1 cellular context compared by ENCODE assay signal in the genomic region with DNA sequence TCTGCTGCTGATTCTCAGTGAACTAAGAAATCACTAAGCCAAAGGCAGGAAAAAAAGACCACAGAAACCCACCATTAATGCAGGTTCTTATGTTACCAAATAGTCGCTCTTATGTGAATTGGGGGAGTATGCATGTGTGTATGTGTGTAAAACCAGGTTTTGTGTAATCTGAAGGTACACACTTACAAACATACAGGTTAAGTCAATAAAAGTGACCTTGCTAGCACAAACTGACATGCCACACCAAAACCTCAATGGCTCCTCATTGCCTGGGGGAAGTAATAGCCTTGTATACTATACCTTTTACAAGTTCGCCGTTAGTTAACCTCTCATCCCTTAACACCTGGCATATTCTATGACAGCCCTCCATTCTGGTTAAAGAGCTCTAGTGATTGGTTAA.
TF ChIP-seq lines count a peak whose summit lies in the region.

No MANE protein-coding gene starts in this region.

TF ChIP-seq in H1, 55 proteins besides CTCF, POLR2A, EP300 and RAD21:
- TF ChIP-seq HDAC6 (IDR thresholded peaks at IDR 0.05; ENCODE audit: low read depth, low read length) (no peak), CEBPB (IDR thresholded peaks at IDR 0.05; ENCODE audit: low read depth, low read length) (no peak), RBBP5 (IDR thresholded peaks at IDR 0.05; ENCODE audit: borderline replicate concordance, low read depth, low read length) (no peak), KDM1A (IDR thresholded peaks at IDR 0.05; ENCODE audit: borderline replicate concordance, low read length) (no peak), CBX5 (IDR thresholded peaks at IDR 0.05; ENCODE audit: low read depth, low read length) (no peak), RXRA (IDR thresholded peaks at IDR 0.05; ENCODE audit: insufficient read depth, low read depth, low read length) (no peak), SAP30 (IDR thresholded peaks at IDR 0.05; ENCODE audit: insufficient read depth, insufficient replicate concordance, low read length) (no peak), SP1 (IDR thresholded peaks at IDR 0.05; ENCODE audit: low read depth, low read length) (no peak), POU5F1 (IDR thresholded peaks at IDR 0.05; ENCODE audit: low read depth, low read length) (no peak), KDM5A (IDR thresholded peaks at IDR 0.05; ENCODE audit: low read length) (no peak), HDAC2 (IDR thresholded peaks at IDR 0.05; ENCODE audit: borderline replicate concordance in 1 of 2, low read depth in 2 of 2, low read length in 2 of 2) (no peak), CTBP2 (IDR thresholded peaks at IDR 0.05; ENCODE audit: borderline replicate concordance, insufficient read depth, insufficient read length, low read length) (no peak), GTF2F1 (IDR thresholded peaks at IDR 0.05; ENCODE audit: borderline replicate concordance, low read depth, low read length) (no peak), TAF1 (IDR thresholded peaks at IDR 0.05; ENCODE audit: low read depth, low read length) (no peak), NANOG (IDR thresholded peaks at IDR 0.05; ENCODE audit: insufficient read depth, low read depth, low read length, poor library complexity, severe bottlenecking) (no peak), SP4 (IDR thresholded peaks at IDR 0.05; ENCODE audit: low read length) (no peak), MAFK (IDR thresholded peaks at IDR 0.05; ENCODE audit: low read depth, low read length) (no peak), TEAD4 (IDR thresholded peaks at IDR 0.05; ENCODE audit: low read depth, low read length) (no peak), CHD2 (IDR thresholded peaks at IDR 0.05; ENCODE audit: low read length) (no peak)
